Comparison of ENCODE assay signal across 1 cellular context in the genomic region with DNA sequence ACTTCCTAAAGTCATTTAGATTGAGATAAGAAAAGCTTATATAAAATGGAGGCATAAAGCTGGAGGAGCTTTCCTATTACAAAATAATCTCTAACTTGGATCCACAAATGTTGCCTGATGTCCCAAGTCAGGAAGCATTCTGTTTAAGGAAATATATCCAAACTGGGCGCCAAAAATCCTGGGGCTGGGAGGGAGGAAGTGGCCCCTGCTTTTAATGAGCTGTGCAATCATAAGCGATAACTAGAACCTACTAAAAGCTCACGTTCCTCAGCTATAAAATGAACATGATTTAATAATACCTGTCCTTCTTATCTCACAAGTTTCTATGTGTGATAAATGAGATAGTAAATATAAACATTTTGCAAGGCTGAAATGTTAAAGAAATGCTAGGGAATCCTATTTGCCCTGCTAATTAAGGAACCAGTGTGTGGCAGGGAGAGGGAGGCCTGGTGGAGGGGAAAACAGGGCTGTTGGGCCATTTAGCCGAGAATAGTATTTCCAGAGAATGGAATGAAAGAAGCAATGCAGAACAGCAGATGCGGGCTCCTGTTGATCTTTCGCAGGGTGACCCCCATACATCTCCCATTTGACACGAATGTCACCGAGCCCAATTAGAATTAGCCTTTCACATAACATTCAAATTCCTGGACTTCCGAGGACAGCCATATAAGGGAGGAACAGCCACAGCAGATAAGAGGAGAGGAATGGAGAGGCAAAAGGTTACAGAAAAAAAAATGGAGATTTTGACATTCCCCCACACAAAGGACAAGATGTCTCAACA.
TF ChIP-seq lines count a peak whose summit lies in the region.

No MANE protein-coding gene starts in this region.

TF ChIP-seq in HepG2, 621 proteins besides CTCF, POLR2A, EP300 and RAD21:
- TF ChIP-seq MTA1 (CRISPR knock-in tag; IDR thresholded peaks at IDR 0.05; ENCODE audit: borderline replicate concordance), result no peak
- peak; percentile 95 for TF ChIP-seq SRF (IDR thresholded peaks at IDR 0.05; ENCODE audit: low read depth, low read length)
- TF ChIP-seq, protein P1, sequence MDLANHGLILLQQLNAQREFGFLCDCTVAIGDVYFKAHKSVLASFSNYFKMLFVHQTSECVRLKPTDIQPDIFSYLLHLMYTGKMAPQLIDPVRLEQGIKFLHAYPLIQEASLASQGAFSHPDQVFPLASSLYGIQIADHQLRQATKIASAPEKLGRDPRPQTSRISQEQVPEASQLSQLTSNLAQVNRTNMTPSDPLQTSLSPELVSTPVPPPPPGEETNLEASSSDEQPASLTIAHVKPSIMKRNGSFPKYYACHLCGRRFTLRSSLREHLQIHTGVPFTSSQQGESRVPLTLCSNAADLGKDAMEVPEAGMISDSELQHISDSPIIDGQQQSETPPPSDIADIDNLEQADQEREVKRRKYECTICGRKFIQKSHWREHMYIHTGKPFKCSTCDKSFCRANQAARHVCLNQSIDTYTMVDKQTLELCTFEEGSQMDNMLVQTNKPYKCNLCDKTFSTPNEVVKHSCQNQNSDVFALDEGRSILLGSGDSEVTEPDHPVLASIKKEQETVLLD (CRISPR knock-in tag; IDR thresholded peaks at IDR 0.05; ENCODE audit: low read depth), result no peak
- no peak for TF ChIP-seq ZNF3 (CRISPR knock-in tag; IDR thresholded peaks at IDR 0.05)
- TF ChIP-seq SRY (CRISPR knock-in tag; IDR thresholded peaks at IDR 0.05), result no peak
TF ChIP-seq in HepG2: peak in this region for 1.
